8 cellular contexts compared by ENCODE assay signal in genomic region chr21:44509539-44509938, GRCh38. TPM values are rescaled to one million over a fixed set of nuclear protein-coding genes. Genes with fewer than 3 reads are reported as not detected.
DNase-seq lines count a peak whose midpoint lies in the region; ATAC-seq and TF ChIP-seq lines count a peak whose summit lies in the region.
"Had no signal": no experiment of that assay in that cellular context is flagged by ENCODE, and none has a peak within 500 bp of the region (broad histone marks: within the 10 kb centered on the region; RNA-seq: fewer than 3 reads in every experiment).

No MANE protein-coding gene starts in this region.

- H3K4me3 ChIP-seq in HEK293 (ENCODE audit: low read depth, low read length) (no peak overlapping the region), dorsolateral prefrontal cortex (no peak overlapping the region), stomach (no peak overlapping the region)

- DNase-seq in NCI-H460 (ENCODE audit: extremely low read depth, low read depth), result peak; percentile 56
- DNase-seq in dorsolateral prefrontal cortex, result peak in 6 of 10 donors; percentile 26 to 61 (median 40)
- peak; percentile 93 for DNase-seq in stomach
- no peak for DNase-seq in activated CD4-positive, alpha-beta T cell treated with anti-CD3 and anti-CD28 coated beads, Interleukin-2, amount 50 U/mL, for 48 hours
- DNase-seq in mesothelial cell of epicardium (ENCODE audit: low spot score in 2 of 2, unreplicated experiment in 2 of 2), result no peak

- H3K27me3 ChIP-seq in dorsolateral prefrontal cortex (peaks cover 0 to 19% (median 3%) of the 10 kb centered on the region in 45 donors), stomach (peaks cover 0 to 68% (median 5%) of the 10 kb centered on the region in 3 donors)

- peaks cover 4% of the 10 kb centered on the region for H3K36me3 Mint-ChIP-seq in mesothelial cell of epicardium

- H3K4me3 Mint-ChIP-seq in mesothelial cell of epicardium, result no peak overlapping the region

- H3K4me1 ChIP-seq in HEK293 (ENCODE audit: control insufficient read depth, insufficient read depth, low read length) (no peaks in the 10 kb centered on the region; the same call in 1 of the 2 replicates), stomach (peaks cover 7 to 15% (median 13%) of the 10 kb centered on the region in 4 donors)

- no peak for TF ChIP-seq POLR2A in stomach (IDR thresholded peaks at IDR 0.05)

- intact Hi-C loops in dorsolateral prefrontal cortex (cut with DNase I) (no loop called here), stomach (cut with DNase I; ENCODE audit: low total_unique reads) (no loop called here)

- POLR2A ChIA-PET in HEK293 (lab: Yijun Ruan, JAX), result no interaction called here

- H3K4me1 Mint-ChIP-seq in mesothelial cell of epicardium, result no peaks in the 10 kb centered on the region

- no peak overlapping the region for H3K27ac ChIP-seq in HEK293 (ENCODE audit: extremely low read depth, low read depth, low read length)
- H3K27ac ChIP-seq in dorsolateral prefrontal cortex, result no peak overlapping the region
- no peak overlapping the region for H3K27ac ChIP-seq in stomach

- H3K36me3 ChIP-seq in HEK293 (ENCODE audit: control insufficient read depth in 2 of 2, insufficient read depth in 1 of 2, low read length in 2 of 2) (no peaks in the 10 kb centered on the region), stomach (no peaks in the 10 kb centered on the region)

- TF ChIP-seq EP300 in stomach (IDR thresholded peaks at IDR 0.05), result no peak

- WGBS in stomach, 5 donors, result 25 to 66% (median 42%) methylated on average over 7 to 12 of the region's 12 CpGs

- CTCF ChIA-PET in HEK293 (lab: Yijun Ruan, JAX), result interaction anchor here (0.5 to 3.7 kb wide), 28 partner anchors 8 to 1055 kb away, joined by 3 to 43 read pairs (median 6); no protein-coding TSS in a partner anchor

- H3K9me3 ChIP-seq in HEK293 (ENCODE audit: control insufficient read depth, insufficient read depth, low read depth, low read length) (no peaks in the 10 kb centered on the region), stomach (no peaks in the 10 kb centered on the region)

- ATAC-seq in GM21786 (IDR thresholded peaks at IDR 0.05; ENCODE audit: unreplicated experiment), result no peak

- H3K27me3 Mint-ChIP-seq in mesothelial cell of epicardium (ENCODE audit: low read depth), result no peaks in the 10 kb centered on the region

- TF ChIP-seq CTCF in HEK293 (tag by site-specific recombination; IDR thresholded peaks at IDR 0.05) (peak; percentile 52), dorsolateral prefrontal cortex (IDR thresholded peaks at IDR 0.05 in 54 of 56, conservative IDR thresholded peaks at IDR 0.05 in 2 of 56; ENCODE audit: low read depth in 1 of 56, partially characterized antibody in 56 of 56) (peak in 17 of 56 donors; percentile 7 to 36 (median 23)), stomach (IDR thresholded peaks at IDR 0.05) (peak in 5 of 7 experiments; percentile 13 to 66 (median 40)), mesothelial cell of epicardium (IDR thresholded peaks at IDR 0.05; ENCODE audit: unreplicated experiment) (no peak)

- no peak overlapping the region for H3K27ac Mint-ChIP-seq in mesothelial cell of epicardium

- H3K9me3 Mint-ChIP-seq in mesothelial cell of epicardium, result no peaks in the 10 kb centered on the region

TF ChIP-seq in HEK293, 187 proteins besides CTCF, POLR2A, EP300 and RAD21:
- TF ChIP-seq GLIS1 (tag by site-specific recombination; IDR thresholded peaks at IDR 0.05) (no peak), ZFP41 (tag by site-specific recombination; IDR thresholded peaks at IDR 0.05; ENCODE audit: borderline replicate concordance) (no peak), PATZ1 (tag by site-specific recombination; IDR thresholded peaks at IDR 0.05) (no peak), ZNF623 (tag by site-specific recombination; IDR thresholded peaks at IDR 0.05) (no peak), ZNF274 (IDR thresholded peaks at IDR 0.05; ENCODE audit: low read length) (no peak), ZNF274 (tag by site-specific recombination; IDR thresholded peaks at IDR 0.05; ENCODE audit: borderline replicate concordance) (no peak), KLF16 (tag by site-specific recombination; IDR thresholded peaks at IDR 0.05) (no peak), KLF10 (tag by site-specific recombination; IDR thresholded peaks at IDR 0.05) (no peak), ZNF138 (tag by site-specific recombination; IDR thresholded peaks at IDR 0.05; ENCODE audit: borderline replicate concordance) (no peak), INSM2 (tag by site-specific recombination; IDR thresholded peaks at IDR 0.05) (no peak), ZNF580 (tag by site-specific recombination; IDR thresholded peaks at IDR 0.05) (no peak), ZNF624 (tag by site-specific recombination; IDR thresholded peaks at IDR 0.05) (no peak), ZNF114 (tag by site-specific recombination; IDR thresholded peaks at IDR 0.05) (no peak), ZFP37 (tag by site-specific recombination; IDR thresholded peaks at IDR 0.05) (no peak), TRIM28 (IDR thresholded peaks at IDR 0.05; ENCODE audit: borderline replicate concordance, low read length) (no peak), ZNF19 (tag by site-specific recombination; IDR thresholded peaks at IDR 0.05; ENCODE audit: low read depth) (no peak), ZBTB17 (tag by site-specific recombination; IDR thresholded peaks at IDR 0.05) (no peak)

RNA-seq across cellular contexts. Expression of gene KRTAP10-1, which starts 30.5 kb away (rescaled TPM):
- total RNA-seq in NCI-H460 (2014; rRNA removed; shearing (Covaris generic)), result not detected in 2 replicates
- polyA plus RNA-seq in NCI-H460 (2014; cell fraction: nucleus; rRNA removed), result not detected in 2 replicates
- total RNA-seq in dorsolateral prefrontal cortex, result under 1 TPM in 1 of 120 experiments, not detected in 119; 0.31 TPM
- total RNA-seq in stomach, result not detected
- polyA plus RNA-seq in stomach, result not detected
- total RNA-seq in mesothelial cell of epicardium, result not detected in 3 replicates
- total RNA-seq: pulmonary artery endothelial cell had no signal

RNA-seq across cellular contexts. Expression of gene KRTAP10-2, which starts 41.8 kb away (rescaled TPM):
- not detected in 2 replicates for total RNA-seq in NCI-H460 (2014; rRNA removed; shearing (Covaris generic))
- polyA plus RNA-seq in NCI-H460 (2014; cell fraction: nucleus; rRNA removed), result not detected in 2 replicates
- total RNA-seq in dorsolateral prefrontal cortex (1 to 10 TPM in 2 of 120 experiments, under 1 TPM in 2, not detected in 116; 0.44 to 1.8 (median 1.1) TPM), stomach (not detected), mesothelial cell of epicardium (not detected in 3 replicates)
- not detected for polyA plus RNA-seq in stomach
- total RNA-seq: pulmonary artery endothelial cell had no signal

RNA-seq across cellular contexts. Expression of gene KRTAP10-3, which starts 49.1 kb away (rescaled TPM):
- total RNA-seq in NCI-H460 (2014; rRNA removed; shearing (Covaris generic)), result not detected in 2 replicates
- polyA plus RNA-seq in NCI-H460 (2014; cell fraction: nucleus; rRNA removed), result not detected in 2 replicates
- total RNA-seq in dorsolateral prefrontal cortex (under 1 TPM in 3 of 120 experiments, not detected in 117; 0.53 to 0.59 (median 0.55) TPM), stomach (not detected), mesothelial cell of epicardium (not detected in 3 replicates)
- not detected for polyA plus RNA-seq in stomach
- total RNA-seq: pulmonary artery endothelial cell had no signal

RNA-seq across cellular contexts. Expression of gene LRRC3, which starts 54.2 kb away (rescaled TPM):
- total RNA-seq in NCI-H460 (2014; rRNA removed; shearing (Covaris generic)), result 0.47 and 0.92 TPM in 2 replicates
- polyA plus RNA-seq in NCI-H460 (2014; cell fraction: nucleus; rRNA removed), result 1.5 TPM in 2 replicates
- total RNA-seq in dorsolateral prefrontal cortex (1 to 10 TPM in 42 of 120 experiments, under 1 TPM in 78; 0.15 to 4.1 (median 0.88) TPM), stomach (1 to 10 TPM; 1.2 to 8.0 (median 5.5) TPM), mesothelial cell of epicardium (10.9 to 11.9 TPM (median 11.8 TPM) in 3 replicates)
- polyA plus RNA-seq in stomach, result 1 to 10 TPM in 2 of 3 donors, under 1 TPM in 1; 0.76 to 1.3 (median 1.3) TPM

Comparison
In these comparisons a context has a peak if more than half of its experiments do, and no peak if none do; other contexts are left out.
1. DNase-seq: peak in NCI-H460 (single experiment), dorsolateral prefrontal cortex (6 of 10) and stomach (single experiment); none in activated CD4-positive, alpha-beta T cell treated with anti-CD3 and anti-CD28 coated beads, Interleukin-2, amount 50 U/mL, for 48 hours (0 of 2) and mesothelial cell of epicardium (0 of 2).